23 cellular contexts compared by ENCODE assay signal in the genomic region with DNA sequence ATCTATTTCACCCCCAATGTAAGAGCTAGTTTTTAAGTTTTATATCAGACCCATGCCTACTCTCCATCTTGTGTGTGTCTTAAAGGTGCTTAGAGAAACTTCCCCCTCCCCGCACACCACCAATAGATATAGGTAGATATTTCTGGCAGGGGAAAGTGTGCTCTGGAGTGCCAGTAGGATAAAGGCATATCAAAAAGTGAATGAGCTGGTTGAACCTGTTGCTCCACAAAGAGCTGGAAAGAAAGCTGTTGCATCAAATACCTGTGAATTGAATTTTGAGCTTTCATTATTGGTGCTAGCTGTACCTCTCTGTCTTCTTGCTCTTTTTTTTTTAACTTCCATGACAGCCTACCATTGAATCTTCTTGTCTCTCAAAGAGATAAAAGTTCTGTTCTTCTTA. TPM values are rescaled to one million over a fixed set of nuclear protein-coding genes. Genes with fewer than 3 reads are reported as not detected.
DNase-seq lines count a peak whose midpoint lies in the region; ATAC-seq and TF ChIP-seq lines count a peak whose summit lies in the region.
"Had no signal": no experiment of that assay in that cellular context is flagged by ENCODE, and none has a peak within 500 bp of the region (broad histone marks: within the 10 kb centered on the region; RNA-seq: fewer than 3 reads in every experiment).

No MANE protein-coding gene starts in this region.

- H3K27ac ChIP-seq in cardiac muscle cell, result peak overlapping the region; percentile 3
- H3K27ac ChIP-seq in stomach, result peak overlapping the region in 1 of 5 donors; percentile 25
- no peak overlapping the region for H3K27ac ChIP-seq in upper lobe of left lung
- no peak overlapping the region for H3K27ac ChIP-seq in left lung
- H3K27ac ChIP-seq: KMS-11, right atrium auricular region, transverse colon had no signal

- DNase-seq in cardiac muscle cell (ENCODE audit: low read depth in 1 of 2, low spot score in 1 of 2) (no peak), left ventricle myocardium superior (no peak), T-helper 17 cell (no peak), glutamatergic neuron (no peak), stomach (peak; percentile 35), upper lobe of left lung (no peak), left lung (no peak)
- DNase-seq in stimulated activated CD8-positive, alpha-beta memory T cell treated with anti-CD3 and anti-CD28 coated beads, Interleukin-4, amount 100 ng/mL, for 48 hours, result no peak
- DNase-seq: activated CD8-positive, alpha-beta memory T cell treated with anti-CD3 and anti-CD28 coated beads for 24 hours; activated effector memory CD4-positive, alpha-beta T cell treated with Interleukin-2 at 50 U/mL for 16 hours; BE2C; cerebellar nuclear complex; mucosa of descending colon; NCI-H1048; NCI-H2029 treated with DMSO at 0.1 percent for 48 hours; NCI-H524 treated with DMSO at 0.1 percent for 48 hours; Right ventricle myocardium superior; stimulated activated naive CD4-positive, alpha-beta T cell treated with Interleukin-2 at 50 U/mL for 16 hours; transverse colon had no signal

- TF ChIP-seq POLR2A in stomach (IDR thresholded peaks at IDR 0.05), result no peak
- no peak for TF ChIP-seq POLR2A in upper lobe of left lung (IDR thresholded peaks at IDR 0.05)

- H3K36me3 Mint-ChIP-seq in T-helper 17 cell (ENCODE audit: low read depth) (peaks cover 6% of the 10 kb centered on the region), glutamatergic neuron (ENCODE audit: unreplicated experiment) (no peaks in the 10 kb centered on the region)

- H3K27me3 Mint-ChIP-seq in T-helper 17 cell (no peaks in the 10 kb centered on the region), glutamatergic neuron (ENCODE audit: unreplicated experiment) (peaks cover 4% of the 10 kb centered on the region)

- H3K9me3 ChIP-seq in cardiac muscle cell (ENCODE audit: low read depth) (no peaks in the 10 kb centered on the region), T-helper 17 cell (ENCODE audit: control insufficient read depth, low read length, poor library complexity, severe bottlenecking) (no peaks in the 10 kb centered on the region), stomach (no peaks in the 10 kb centered on the region), upper lobe of left lung (no peaks in the 10 kb centered on the region), left lung (no peaks in the 10 kb centered on the region)
- H3K9me3 ChIP-seq: BE2C, mucosa of descending colon, right atrium auricular region, transverse colon had no signal

- H3K4me3 Mint-ChIP-seq in T-helper 17 cell, result no peak overlapping the region
- H3K4me3 Mint-ChIP-seq in glutamatergic neuron (ENCODE audit: unreplicated experiment), result peak overlapping the region; percentile 30

- H3K4me1 ChIP-seq in cardiac muscle cell (ENCODE audit: low read depth) (peaks cover 52% of the 10 kb centered on the region), stomach (peaks cover 51 to 85% (median 66%) of the 10 kb centered on the region in 4 donors), upper lobe of left lung (peaks cover 52 to 65% (median 55%) of the 10 kb centered on the region in 4 donors), left lung (peaks cover 24 to 66% of the 10 kb centered on the region in 2 donors)
- H3K4me1 ChIP-seq: BE2C had no signal

- no peak for TF ChIP-seq EP300 in stomach (IDR thresholded peaks at IDR 0.05)
- no peak for TF ChIP-seq EP300 in upper lobe of left lung (IDR thresholded peaks at IDR 0.05)

- H3K27me3 ChIP-seq in cardiac muscle cell (no peaks in the 10 kb centered on the region), stomach (no peaks in the 10 kb centered on the region), upper lobe of left lung (no peaks in the 10 kb centered on the region), left lung (no peaks in the 10 kb centered on the region)
- H3K27me3 ChIP-seq: BE2C, right atrium auricular region, transverse colon had no signal

- H3K27ac Mint-ChIP-seq in T-helper 17 cell (peak overlapping the region; percentile 80), glutamatergic neuron (ENCODE audit: unreplicated experiment) (no peak overlapping the region)

- H3K36me3 ChIP-seq in cardiac muscle cell (peaks cover 37% of the 10 kb centered on the region), stomach (peaks cover 34 to 46% (median 43%) of the 10 kb centered on the region in 4 donors), upper lobe of left lung (peaks cover 16 to 42% (median 32%) of the 10 kb centered on the region in 4 donors), left lung (peaks cover 2 to 43% of the 10 kb centered on the region in 2 donors)

- intact Hi-C loops in left ventricle myocardium superior (cut with micrococcal nuclease), result no loop called here
- intact Hi-C loops in stomach (cut with DNase I; ENCODE audit: low total_unique reads), result no loop called here
- intact Hi-C loops in left lung (cut with DNase I), result no loop called here

- H3K4me1 Mint-ChIP-seq in T-helper 17 cell (peaks cover 63% of the 10 kb centered on the region), glutamatergic neuron (ENCODE audit: low read depth, unreplicated experiment) (peaks cover 48% of the 10 kb centered on the region)

- ATAC-seq in left ventricle myocardium superior (no peak), T-helper 17 cell (no peak), upper lobe of left lung (ENCODE audit: low FRiP score in 2 of 2) (no peak), left lung (no peak)
- ATAC-seq: GM23338, left lobe of liver, mucosa of descending colon had no signal

- TF ChIP-seq CTCF in cardiac muscle cell (IDR thresholded peaks at IDR 0.05; ENCODE audit: low read depth, low read length) (no peak), glutamatergic neuron (IDR thresholded peaks at IDR 0.05; ENCODE audit: partially characterized antibody, unreplicated experiment) (no peak), stomach (IDR thresholded peaks at IDR 0.05) (no peak), upper lobe of left lung (IDR thresholded peaks at IDR 0.05) (no peak), left lung (IDR thresholded peaks at IDR 0.05) (no peak)

- no peak overlapping the region for H3K4me3 ChIP-seq in cardiac muscle cell
- no peak overlapping the region for H3K4me3 ChIP-seq in stomach
- no peak overlapping the region for H3K4me3 ChIP-seq in upper lobe of left lung
- no peak overlapping the region for H3K4me3 ChIP-seq in left lung
- H3K4me3 ChIP-seq: GM23338, mucosa of descending colon, right atrium auricular region, transverse colon had no signal

- H3K9me3 Mint-ChIP-seq in glutamatergic neuron (ENCODE audit: unreplicated experiment), result peaks cover 2% of the 10 kb centered on the region
- H3K9me3 Mint-ChIP-seq: GM23338 had no signal

- WGBS in stomach, 5 donors, result 29 to 73% (median 40%) methylated on average over 1 of the region's 1 CpG
- 72 to 73% methylated on average over 1 of the region's 1 CpG for WGBS in upper lobe of left lung, 2 donors

RNA-seq across cellular contexts. Expression of gene ARID1A, which starts 32.8 kb away (rescaled TPM):
- total RNA-seq in cardiac muscle cell (52.9 and 93.3 TPM in 2 replicates), left ventricle myocardium superior (31.4 TPM), T-helper 17 cell (100 to 1,000 TPM; 134 to 136 TPM), glutamatergic neuron (ENCODE audit: unreplicated experiment) (187 TPM), stomach (10 to 100 TPM; 42.9 to 74.2 (median 50.1) TPM), upper lobe of left lung (100 to 1,000 TPM in 1 of 6 donors, 10 to 100 TPM in 5; 61.3 to 102 (median 70.5) TPM), left lung (10 to 100 TPM; 65.5 to 71.4 TPM)
- polyA plus RNA-seq in cardiac muscle cell (28.5 and 43.1 TPM in 2 replicates), stomach (10 to 100 TPM in 2 of 3 donors, 1 to 10 TPM in 1; 9.9 to 10.8 (median 10.4) TPM)

RNA-seq across cellular contexts. Expression of gene PIGV, which starts 59.1 kb away (rescaled TPM):
- total RNA-seq in cardiac muscle cell, result 8.5 and 13.7 TPM in 2 replicates
- 11.7 and 12.4 TPM in 2 replicates for polyA plus RNA-seq in cardiac muscle cell
- total RNA-seq in left ventricle myocardium superior, result 4.5 TPM
- 10 to 100 TPM; 12.0 to 14.3 TPM for total RNA-seq in T-helper 17 cell
- 6.7 TPM for total RNA-seq in glutamatergic neuron (ENCODE audit: unreplicated experiment)
- 10 to 100 TPM in 2 of 5 donors, 1 to 10 TPM in 1, under 1 TPM in 1, not detected in 1; 0.87 to 30.8 (median 8.7) TPM for total RNA-seq in stomach
- polyA plus RNA-seq in stomach, result 1 to 10 TPM; 3.4 to 7.5 (median 6.4) TPM
- 10 to 100 TPM; 11.9 to 25.1 (median 17.5) TPM for total RNA-seq in upper lobe of left lung
- total RNA-seq in left lung, result 10 to 100 TPM; 15.4 to 16.9 TPM
